ENCODE assay signal across 30 cellular contexts in genomic region chr19:5751709-5752108, GRCh38. TPM values are rescaled to one million over a fixed set of nuclear protein-coding genes. Genes with fewer than 3 reads are reported as not detected.
"Had no signal": no experiment of that assay in that cellular context is flagged by ENCODE, and none has a peak within 500 bp of the region (broad histone marks: within the 10 kb centered on the region; RNA-seq: fewer than 3 reads in every experiment).

No MANE protein-coding gene starts in this region.

- H3K9me3 ChIP-seq: stomach, suprapubic skin, testis, thoracic aorta, thyroid gland, tibial artery, tibial nerve, transverse colon, upper lobe of left lung, upper lobe of right lung, uterus, vagina had no signal

- H3K4me3 ChIP-seq: stomach, suprapubic skin, testis, thoracic aorta, thyroid gland, tibial artery, tibial nerve, transverse colon, upper lobe of left lung, upper lobe of right lung, uterus, vagina had no signal

- H3K27ac ChIP-seq: stomach, suprapubic skin, testis, thoracic aorta, thyroid gland, tibial artery, tibial nerve, transverse colon, upper lobe of left lung, upper lobe of right lung, uterus, vagina had no signal

- FAIRE-seq: urothelium cell line had no signal

- H3K27me3 ChIP-seq: testis, thyroid gland, tibial nerve, upper lobe of left lung, upper lobe of right lung, uterus, vagina had no signal

- H3K4me1 ChIP-seq: stomach, suprapubic skin, testis, thyroid gland, tibial artery, tibial nerve, transverse colon, upper lobe of left lung, upper lobe of right lung, uterus, vagina had no signal

- ATAC-seq: stimulated activated effector memory CD8-positive, alpha-beta T cell treated with anti-CD3 and anti-CD28 coated beads, Interleukin-12 subunit alpha, Interleukin-12 subunit beta, amount 100 ng/mL, for 72 hours; stimulated activated memory B cell treated with anti-CD40 and anti-IgM and Interleukin-4, amounts not matched to agents 10 μg/mL and 1 μg/mL and 100 μg/mL, for 72 hours; stimulated activated naive B cell treated with anti-CD40 and anti-IgM and Interleukin-4, amounts not matched to agents 10 μg/mL and 1 μg/mL and 100 μg/mL, for 72 hours; stimulated activated naive CD8-positive, alpha-beta T cell treated with anti-CD3 and anti-CD28 coated beads, Interleukin-15, amount 100 ng/mL, for 72 hours; stimulated activated naive CD8-positive, alpha-beta T cell treated with anti-CD3 and anti-CD28 coated beads, Interleukin-15, Interleukin-2, amounts not matched to agents 100 U/mL and 50 U/mL, for 24 hours; upper lobe of right lung had no signal

- H3K36me3 ChIP-seq: stomach, suprapubic skin, thoracic aorta, thyroid gland, tibial artery, tibial nerve, transverse colon, upper lobe of left lung, upper lobe of right lung, uterus, vagina had no signal

- DNase-seq: stimulated activated CD4-positive, alpha-beta T cell treated with anti-CD3 and anti-CD28 coated beads, Interleukin-2, amount 100 ng/mL, for 48 hours; stimulated activated CD4-positive, alpha-beta T cell treated with anti-CD3 and anti-CD28 coated beads, Interleukin-4, amount 100 ng/mL, for 1 hour; stimulated activated CD4-positive, alpha-beta T cell treated with anti-CD3 and anti-CD28 coated beads, Interleukin-4, amount 100 ng/mL, for 24 hours; stimulated activated CD4-positive, alpha-beta T cell treated with anti-CD3 and anti-CD28 coated beads, Interleukin-4, amount 100 ng/mL, for 4 hours; stimulated activated CD8-positive, alpha-beta memory T cell treated with anti-CD3 and anti-CD28 coated beads, Interleukin-4, amount 100 ng/mL, for 48 hours; stimulated activated naive B cell treated with anti-CD40 and anti-IgM and Interleukin-4, amounts not matched to agents 10 μg/mL and 1 μg/mL and 100 μg/mL, for 72 hours; stimulated activated naive CD4-positive, alpha-beta T cell; stimulated activated naive CD4-positive, alpha-beta T cell treated with Interleukin-2 at 50 U/mL for 16 hours; stimulated activated naive CD8-positive, alpha-beta T cell treated with anti-CD3 and anti-CD28 coated beads, Interleukin-15, amount 100 ng/mL, for 72 hours; stimulated activated naive CD8-positive, alpha-beta T cell treated with anti-CD3 and anti-CD28 coated beads, Interleukin-15, Interleukin-2, amounts not matched to agents 100 U/mL and 50 U/mL, for 24 hours; stomach; substantia nigra; testis; thyroid gland; tibial artery; transverse colon; trophoblast cell; upper lobe of left lung; upper lobe of right lung; uterus had no signal

RNA-seq across cellular contexts. Expression of gene CATSPERD, which starts 31.3 kb away (rescaled TPM):
- total RNA-seq: stomach, subcutaneous adipose tissue, thyroid gland, tibial nerve, transverse colon, upper lobe of right lung, ureter, urinary bladder, uterus, vagina had no signal
- polyA plus RNA-seq: stomach, urinary bladder had no signal

RNA-seq across cellular contexts. Expression of gene NRTN, which starts 53.2 kb away (rescaled TPM):
- total RNA-seq: subcutaneous adipose tissue, thoracic aorta, tibial nerve had no signal
